20 cellular contexts compared by ENCODE assay signal in the genomic region with DNA sequence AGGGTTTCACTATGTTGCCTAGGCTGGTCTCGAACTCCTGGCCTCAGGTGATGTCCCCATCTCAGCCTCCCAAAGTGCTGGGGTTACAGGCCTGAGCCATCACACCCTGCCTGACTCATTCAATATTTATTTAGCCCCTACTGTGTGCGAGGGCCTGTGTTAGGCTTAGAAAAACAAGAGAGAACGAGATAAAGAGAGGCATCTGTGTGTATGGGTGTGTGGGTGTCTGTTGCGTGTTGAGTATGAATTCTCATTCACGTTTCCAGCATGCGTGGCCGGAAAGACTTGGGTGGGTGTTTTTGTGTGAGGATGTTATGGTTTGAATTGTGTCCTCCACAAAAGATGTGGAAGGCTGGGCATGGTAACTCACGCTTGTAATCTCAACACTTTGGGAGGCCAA. TPM values are rescaled to one million over a fixed set of nuclear protein-coding genes. Genes with fewer than 3 reads are reported as not detected.
"Had no signal": no experiment of that assay in that cellular context is flagged by ENCODE, and none has a peak within 500 bp of the region (broad histone marks: within the 10 kb centered on the region; RNA-seq: fewer than 3 reads in every experiment).

No MANE protein-coding gene starts in this region.

- H3K27me3 ChIP-seq: suprapubic skin, thyroid gland, uterus had no signal

- H3K27ac ChIP-seq: foreskin keratinocyte, hepatocyte, neutrophil, suprapubic skin, thyroid gland, uterus had no signal

- H3K9me3 Mint-ChIP-seq: effector memory CD8-positive, alpha-beta T cell had no signal

- H3K4me1 ChIP-seq: foreskin keratinocyte had no signal

- H3K27ac Mint-ChIP-seq: dendritic cell treated with granulocyte-macrophage colony-stimulating factor and Interleukin-4, amounts not matched to agents 40 ng/mL and 50 ng/mL, for 4 days; effector memory CD8-positive, alpha-beta T cell; type B pancreatic cell had no signal

- H3K4me2 ChIP-seq: hepatocyte had no signal

- H3K9me3 ChIP-seq: neutrophil, thyroid gland had no signal

- H3K36me3 ChIP-seq: neutrophil, suprapubic skin, thyroid gland, uterus had no signal

- H2AFZ ChIP-seq: hepatocyte had no signal

- H3K4me3 Mint-ChIP-seq: dendritic cell treated with granulocyte-macrophage colony-stimulating factor and Interleukin-4, amounts not matched to agents 40 ng/mL and 50 ng/mL, for 4 days; effector memory CD8-positive, alpha-beta T cell; type B pancreatic cell had no signal

- H3K36me3 Mint-ChIP-seq: type B pancreatic cell had no signal

- H3K4me3 ChIP-seq: hepatocyte, lung, suprapubic skin, thyroid gland, uterus had no signal

- FAIRE-seq: colon, kidney, small intestine had no signal

- ATAC-seq: foreskin keratinocyte; left colon; left ventricle myocardium superior; naive thymus-derived CD8-positive, alpha-beta T cell; stimulated activated naive CD8-positive, alpha-beta T cell treated with anti-CD3 and anti-CD28 coated beads, Interleukin-15, Interleukin-2, amounts not matched to agents 100 U/mL and 50 U/mL, for 24 hours had no signal

- H3K79me2 ChIP-seq: hepatocyte had no signal

- DNase-seq: effector memory CD8-positive, alpha-beta T cell; foreskin keratinocyte; kidney; left colon; left ventricle myocardium superior; naive thymus-derived CD8-positive, alpha-beta T cell; posterior cingulate gyrus; small intestine; stimulated activated CD4-positive, alpha-beta T cell treated with anti-CD3 and anti-CD28 coated beads, Interleukin-12 subunit alpha, Interleukin-12 subunit beta, amount 100 ng/mL, for 4 hours; stimulated activated naive CD8-positive, alpha-beta T cell treated with anti-CD3 and anti-CD28 coated beads, Interleukin-15, Interleukin-2, amounts not matched to agents 100 U/mL and 50 U/mL, for 24 hours; thyroid gland; uterus had no signal

RNA-seq across cellular contexts. Expression of a gene that starts 9.5 kb away (rescaled TPM):
- polyA plus RNA-seq: neural cell had no signal
